In the genomic region with DNA sequence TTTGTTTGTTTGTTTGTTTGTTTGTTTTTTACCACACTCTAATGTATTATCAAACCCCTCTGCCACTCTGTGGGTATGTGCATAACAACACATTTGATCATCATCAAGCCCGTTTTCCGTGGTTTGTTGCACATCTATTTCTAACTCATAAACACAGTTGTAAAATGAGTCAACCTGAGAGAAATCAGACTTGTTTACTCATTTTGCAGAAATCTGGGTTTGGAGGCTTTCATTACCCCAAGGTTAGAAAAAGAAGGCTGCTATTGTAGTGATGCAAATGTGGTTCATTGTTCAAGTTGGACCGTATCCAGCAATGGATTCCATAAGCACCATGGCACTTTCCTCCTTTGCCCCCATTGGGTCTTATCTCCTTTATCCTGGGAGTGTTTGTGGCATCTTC, we compare ENCODE assay signal across 18 cellular contexts.
A peak's percentile ranks its signal among the peaks of the same experiment; 100 is the strongest.
DNase-seq lines count a peak whose midpoint lies in the region; ATAC-seq, FAIRE-seq and TF ChIP-seq lines count a peak whose summit lies in the region.
"Had no signal": no experiment of that assay in that cellular context is flagged by ENCODE, and none has a peak within 500 bp of the region (broad histone marks: within the 10 kb centered on the region; RNA-seq: fewer than 3 reads in every experiment).

No MANE protein-coding gene starts in this region.

- TF ChIP-seq POLR2A in H54 (IDR thresholded peaks at IDR 0.05; ENCODE audit: low read depth, low read length), result no peak

- FAIRE-seq in H54 (lab: Jason Lieb, UNC), result no peak

- H3K27me3 ChIP-seq in foreskin keratinocyte, result peaks cover 5% of the 10 kb centered on the region
- H3K27me3 ChIP-seq: suprapubic skin had no signal

- no peak for TF ChIP-seq CTCF in foreskin keratinocyte (conservative IDR thresholded peaks at IDR 0.05)

- ATAC-seq in GM18873 (IDR thresholded peaks at IDR 0.05; ENCODE audit: low FRiP score, unreplicated experiment), result peak; percentile 57
- peak; percentile 76 for ATAC-seq in HG02588 (IDR thresholded peaks at IDR 0.05; ENCODE audit: unreplicated experiment)
- peak; percentile 57 for ATAC-seq in HG03280 (IDR thresholded peaks at IDR 0.05; ENCODE audit: unreplicated experiment)
- ATAC-seq in foreskin keratinocyte, result no peak
- no peak for ATAC-seq in esophagus mucosa
- no peak for ATAC-seq in SK-N-SH treated with all-trans-retinoic acid at 6 μM for 48 hours
- ATAC-seq: activated CD8-positive, alpha-beta T cell treated with anti-CD3 and anti-CD28 coated beads for 36 hours had no signal

- H3K4me1 ChIP-seq in foreskin keratinocyte, result no peaks in the 10 kb centered on the region
- H3K4me1 ChIP-seq: suprapubic skin had no signal

- peak; percentile 10 to 23 for DNase-seq in foreskin keratinocyte
- no peak for DNase-seq in AML-193 (lab: John Stamatoyannopoulos, UW)
- no peak for DNase-seq in H54 (ENCODE audit: insufficient read length, low spot score)
- DNase-seq: activated CD8-positive, alpha-beta T cell treated with anti-CD3 and anti-CD28 coated beads for 36 hours; activated effector memory CD4-positive, alpha-beta T cell treated with Interleukin-2 at 50 U/mL for 16 hours; CD4-positive, CD25-positive, alpha-beta regulatory T cell; Kasumi-1; NCI-H2029 treated with DMSO at 0.1 percent for 48 hours; NK-92 treated with Interleukin-12 subunit alpha and Interleukin-12 subunit beta, amount 100 ng/mL, for 24 hours; Right ventricle myocardium superior; stimulated activated CD4-positive, alpha-beta T cell treated with anti-CD3 and anti-CD28 coated beads, Interleukin-12 subunit alpha, Interleukin-12 subunit beta, amount 100 ng/mL, for 4 hours; T-helper 9 cell had no signal

- no peak overlapping the region for H3K27ac ChIP-seq in foreskin keratinocyte
- H3K27ac ChIP-seq: suprapubic skin had no signal

TF ChIP-seq in SK-N-SH treated with all-trans-retinoic acid at 6 μM for 48 hours, 23 proteins besides CTCF, POLR2A, EP300 and RAD21:
- TF ChIP-seq, protein P1, sequence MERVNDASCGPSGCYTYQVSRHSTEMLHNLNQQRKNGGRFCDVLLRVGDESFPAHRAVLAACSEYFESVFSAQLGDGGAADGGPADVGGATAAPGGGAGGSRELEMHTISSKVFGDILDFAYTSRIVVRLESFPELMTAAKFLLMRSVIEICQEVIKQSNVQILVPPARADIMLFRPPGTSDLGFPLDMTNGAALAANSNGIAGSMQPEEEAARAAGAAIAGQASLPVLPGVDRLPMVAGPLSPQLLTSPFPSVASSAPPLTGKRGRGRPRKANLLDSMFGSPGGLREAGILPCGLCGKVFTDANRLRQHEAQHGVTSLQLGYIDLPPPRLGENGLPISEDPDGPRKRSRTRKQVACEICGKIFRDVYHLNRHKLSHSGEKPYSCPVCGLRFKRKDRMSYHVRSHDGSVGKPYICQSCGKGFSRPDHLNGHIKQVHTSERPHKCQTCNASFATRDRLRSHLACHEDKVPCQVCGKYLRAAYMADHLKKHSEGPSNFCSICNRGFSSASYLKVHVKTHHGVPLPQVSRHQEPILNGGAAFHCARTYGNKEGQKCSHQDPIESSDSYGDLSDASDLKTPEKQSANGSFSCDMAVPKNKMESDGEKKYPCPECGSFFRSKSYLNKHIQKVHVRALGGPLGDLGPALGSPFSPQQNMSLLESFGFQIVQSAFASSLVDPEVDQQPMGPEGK (CRISPR knock-in tag; IDR thresholded peaks at IDR 0.05; ENCODE audit: borderline replicate concordance), result no peak
- TF ChIP-seq RARB (CRISPR knock-in tag; IDR thresholded peaks at IDR 0.05), result no peak
- TF ChIP-seq BACH2 (CRISPR knock-in tag; IDR thresholded peaks at IDR 0.05; ENCODE audit: borderline replicate concordance), result no peak
- TF ChIP-seq ZNF8 (CRISPR knock-in tag; IDR thresholded peaks at IDR 0.05), result no peak
- TF ChIP-seq, protein P2, sequence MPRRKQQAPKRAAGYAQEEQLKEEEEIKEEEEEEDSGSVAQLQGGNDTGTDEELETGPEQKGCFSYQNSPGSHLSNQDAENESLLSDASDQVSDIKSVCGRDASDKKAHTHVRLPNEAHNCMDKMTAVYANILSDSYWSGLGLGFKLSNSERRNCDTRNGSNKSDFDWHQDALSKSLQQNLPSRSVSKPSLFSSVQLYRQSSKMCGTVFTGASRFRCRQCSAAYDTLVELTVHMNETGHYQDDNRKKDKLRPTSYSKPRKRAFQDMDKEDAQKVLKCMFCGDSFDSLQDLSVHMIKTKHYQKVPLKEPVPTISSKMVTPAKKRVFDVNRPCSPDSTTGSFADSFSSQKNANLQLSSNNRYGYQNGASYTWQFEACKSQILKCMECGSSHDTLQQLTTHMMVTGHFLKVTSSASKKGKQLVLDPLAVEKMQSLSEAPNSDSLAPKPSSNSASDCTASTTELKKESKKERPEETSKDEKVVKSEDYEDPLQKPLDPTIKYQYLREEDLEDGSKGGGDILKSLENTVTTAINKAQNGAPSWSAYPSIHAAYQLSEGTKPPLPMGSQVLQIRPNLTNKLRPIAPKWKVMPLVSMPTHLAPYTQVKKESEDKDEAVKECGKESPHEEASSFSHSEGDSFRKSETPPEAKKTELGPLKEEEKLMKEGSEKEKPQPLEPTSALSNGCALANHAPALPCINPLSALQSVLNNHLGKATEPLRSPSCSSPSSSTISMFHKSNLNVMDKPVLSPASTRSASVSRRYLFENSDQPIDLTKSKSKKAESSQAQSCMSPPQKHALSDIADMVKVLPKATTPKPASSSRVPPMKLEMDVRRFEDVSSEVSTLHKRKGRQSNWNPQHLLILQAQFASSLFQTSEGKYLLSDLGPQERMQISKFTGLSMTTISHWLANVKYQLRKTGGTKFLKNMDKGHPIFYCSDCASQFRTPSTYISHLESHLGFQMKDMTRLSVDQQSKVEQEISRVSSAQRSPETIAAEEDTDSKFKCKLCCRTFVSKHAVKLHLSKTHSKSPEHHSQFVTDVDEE (CRISPR knock-in tag; IDR thresholded peaks at IDR 0.05), result no peak
- no peak for TF ChIP-seq CSDC2 (CRISPR knock-in tag; IDR thresholded peaks at IDR 0.05)

Comparison
In these comparisons a context has a peak if more than half of its experiments do, and no peak if none do; other contexts are left out.
1. ATAC-seq: peak in GM18873 (single experiment), HG02588 (single experiment) and HG03280 (single experiment); none in foreskin keratinocyte (single experiment), esophagus mucosa (single experiment) and SK-N-SH treated with all-trans-retinoic acid at 6 μM for 48 hours (single experiment).
2. DNase-seq: peak in foreskin keratinocyte (2 of 2); none in AML-193 (0 of 2) and H54 (single experiment).